ENCODE assay signal across 1 cellular context in the genomic region with DNA sequence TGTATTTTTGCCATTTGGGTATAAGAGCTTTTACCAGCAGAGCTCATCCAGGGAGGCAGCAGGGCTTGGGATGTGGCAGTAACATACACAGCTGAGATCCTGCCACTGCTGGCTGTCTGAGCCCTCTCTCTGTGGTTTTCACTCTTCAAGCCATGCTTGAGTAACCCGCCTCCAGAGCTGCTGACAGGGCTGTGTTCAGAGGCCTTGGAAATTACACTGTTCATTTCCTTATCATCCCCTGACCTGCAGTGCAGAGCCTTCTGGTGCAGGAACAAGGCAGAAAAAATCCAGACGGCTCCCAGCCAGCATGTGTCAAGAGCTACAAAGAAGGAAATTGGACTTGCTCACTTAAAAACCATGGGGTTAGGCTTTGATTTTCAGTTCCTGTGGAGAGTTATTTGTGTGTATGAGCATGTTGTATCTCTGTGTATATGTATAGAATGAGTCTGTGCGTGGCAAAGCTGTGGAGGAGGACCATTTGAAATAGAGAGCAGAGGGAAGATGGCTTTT.
A peak's percentile ranks its signal among the peaks of the same experiment; 100 is the strongest.
TF ChIP-seq lines count a peak whose summit lies in the region.

No MANE protein-coding gene starts in this region.

TF ChIP-seq in IMR-90, 13 proteins besides CTCF, POLR2A, EP300 and RAD21:
- TF ChIP-seq NFE2L2 (IDR thresholded peaks at IDR 0.05; ENCODE audit: low read depth, low read length) (no peak), RFX5 (IDR thresholded peaks at IDR 0.05; ENCODE audit: low read depth, low read length) (no peak), CEBPB (IDR thresholded peaks at IDR 0.05; ENCODE audit: low read depth, low read length) (peak; percentile 62), MXI1 (IDR thresholded peaks at IDR 0.05; ENCODE audit: borderline replicate concordance, low read depth, low read length) (peak; percentile 71; the same call in 1 of the 2 replicates), MAFK (IDR thresholded peaks at IDR 0.05; ENCODE audit: low read depth, low read length) (peak; percentile 35; the same call in 1 of the 2 replicates)
